In genomic region chr20:26010942-26011276, GRCh38 we compare ENCODE assay signal across 8 cellular contexts.
A peak's percentile ranks its signal among the peaks of the same experiment; 100 is the strongest.
DNase-seq lines count a peak whose midpoint lies in the region; ATAC-seq and TF ChIP-seq lines count a peak whose summit lies in the region.
"Not testable (repeated sequence)": the region's sequence is repeated elsewhere in the genome, so short reads cannot be mapped to it uniquely, and the experiment has no call there.

No MANE protein-coding gene starts in this region.

- POLR2A ChIA-PET in Caco-2 (lab: Charles Lee); T-cell (lab: Charles Lee); activated naive CD8-positive, alpha-beta T cell treated with anti-CD3 and anti-CD28 coated beads, Interleukin-2, amount 10 ng/mL, durations not matched to agents 7 days and 5 days (lab: Charles Lee): not testable (repeated sequence)

- intact Hi-C loops in Caco-2 (cut with micrococcal nuclease; ENCODE audit: unreplicated experiment); Right ventricle myocardium superior (cut with DNase I): not testable (repeated sequence)

- H3K36me3 Mint-ChIP-seq in Caco-2 (ENCODE audit: insufficient read depth, unreplicated experiment) = peaks cover 15% of the 10 kb centered on the region
- H3K36me3 Mint-ChIP-seq in T-cell; activated T-cell treated with anti-CD3 and anti-CD28 coated beads, Interleukin-2, amount 50 U/mL, for 24 hours (ENCODE audit: low read depth); activated naive CD8-positive, alpha-beta T cell treated with anti-CD3 and anti-CD28 coated beads, Interleukin-2, amount 10 ng/mL, durations not matched to agents 7 days and 5 days; naive B cell; stimulated activated naive B cell treated with anti-CD40 and anti-IgM and Interleukin-4, amounts not matched to agents 10 μg/mL and 1 μg/mL and 100 μg/mL, for 72 hours: not testable (repeated sequence)

- not testable (repeated sequence) for H3K4me3 ChIP-seq in Caco-2 (ENCODE audit: low read depth, low read length)

- CTCF ChIA-PET in Caco-2 (lab: Charles Lee); T-cell (lab: Charles Lee): not testable (repeated sequence)

- not testable (repeated sequence) for H3K27me3 Mint-ChIP-seq in Caco-2 (ENCODE audit: insufficient read depth, unreplicated experiment); T-cell; activated T-cell treated with anti-CD3 and anti-CD28 coated beads, Interleukin-2, amount 50 U/mL, for 24 hours; activated naive CD8-positive, alpha-beta T cell treated with anti-CD3 and anti-CD28 coated beads, Interleukin-2, amount 10 ng/mL, durations not matched to agents 7 days and 5 days; naive B cell; stimulated activated naive B cell treated with anti-CD40 and anti-IgM and Interleukin-4, amounts not matched to agents 10 μg/mL and 1 μg/mL and 100 μg/mL, for 72 hours

- not testable (repeated sequence) for H3K9me3 ChIP-seq in Caco-2

- H3K4me3 Mint-ChIP-seq in Caco-2 (ENCODE audit: unreplicated experiment) (peak overlapping the region; percentile 72), T-cell (peak overlapping the region; percentile 80 to 90 (median 83)), naive B cell (peak overlapping the region in 7 of 8 donors; percentile 93 to 98 (median 95))
- H3K4me3 Mint-ChIP-seq in activated T-cell treated with anti-CD3 and anti-CD28 coated beads, Interleukin-2, amount 50 U/mL, for 24 hours = peak overlapping the region; percentile 86
- peak overlapping the region; percentile 98 for H3K4me3 Mint-ChIP-seq in activated naive CD8-positive, alpha-beta T cell treated with anti-CD3 and anti-CD28 coated beads, Interleukin-2, amount 10 ng/mL, durations not matched to agents 7 days and 5 days
- H3K4me3 Mint-ChIP-seq in stimulated activated naive B cell treated with anti-CD40 and anti-IgM and Interleukin-4, amounts not matched to agents 10 μg/mL and 1 μg/mL and 100 μg/mL, for 72 hours = peak overlapping the region; percentile 89 to 94

- not testable (repeated sequence) for H3K4me1 Mint-ChIP-seq in Caco-2 (ENCODE audit: low read depth, unreplicated experiment); activated naive CD8-positive, alpha-beta T cell treated with anti-CD3 and anti-CD28 coated beads, Interleukin-2, amount 10 ng/mL, durations not matched to agents 7 days and 5 days; stimulated activated naive B cell treated with anti-CD40 and anti-IgM and Interleukin-4, amounts not matched to agents 10 μg/mL and 1 μg/mL and 100 μg/mL, for 72 hours
- H3K4me1 Mint-ChIP-seq in T-cell (peaks cover 5 to 12% (median 11%) of the 10 kb centered on the region in 3 donors), naive B cell (peaks cover 9 to 14% (median 11%) of the 10 kb centered on the region in 3 donors)
- peaks cover 11% of the 10 kb centered on the region for H3K4me1 Mint-ChIP-seq in activated T-cell treated with anti-CD3 and anti-CD28 coated beads, Interleukin-2, amount 50 U/mL, for 24 hours (ENCODE audit: low read depth)

- BruUV-seq in Caco-2 (replicated peaks; lab: Mats Ljungman, UMichigan) = not testable (repeated sequence)

- not testable (repeated sequence) for H3K27ac Mint-ChIP-seq in Caco-2 (ENCODE audit: unreplicated experiment); T-cell; activated T-cell treated with anti-CD3 and anti-CD28 coated beads, Interleukin-2, amount 50 U/mL, for 24 hours; stimulated activated naive B cell treated with anti-CD40 and anti-IgM and Interleukin-4, amounts not matched to agents 10 μg/mL and 1 μg/mL and 100 μg/mL, for 72 hours
- H3K27ac Mint-ChIP-seq in activated naive CD8-positive, alpha-beta T cell treated with anti-CD3 and anti-CD28 coated beads, Interleukin-2, amount 10 ng/mL, durations not matched to agents 7 days and 5 days = peak overlapping the region; percentile 89
- peak overlapping the region in 1 of 6 donors; percentile 95 for H3K27ac Mint-ChIP-seq in naive B cell

- TF ChIP-seq CTCF in Caco-2 (IDR thresholded peaks at IDR 0.05; ENCODE audit: insufficient read depth in 1 of 2, low read depth in 1 of 2, low read length in 1 of 2, severe bottlenecking in 1 of 2, unreplicated experiment in 1 of 2) = not testable (repeated sequence)

- not testable (repeated sequence) for H3K36me3 ChIP-seq in Caco-2 (ENCODE audit: control insufficient read depth, insufficient read depth, low read length)

- H3K27me3 ChIP-seq in Caco-2 (replicated peaks; ENCODE audit: control insufficient read depth, insufficient read depth, low read length) = not testable (repeated sequence)

- DNase-seq in Caco-2; T-cell; activated T-cell treated with anti-CD3 and anti-CD28 coated beads, Interleukin-2, amount 50 U/mL, for 24 hours; activated naive CD8-positive, alpha-beta T cell treated with anti-CD3 and anti-CD28 coated beads, Interleukin-2, amount 10 ng/mL, durations not matched to agents 7 days and 5 days; Right ventricle myocardium superior; naive B cell; stimulated activated naive B cell treated with anti-CD40 and anti-IgM and Interleukin-4, amounts not matched to agents 10 μg/mL and 1 μg/mL and 100 μg/mL, for 72 hours: not testable (repeated sequence)

- ATAC-seq in HG02798 (IDR thresholded peaks at IDR 0.05; ENCODE audit: poor library complexity, unreplicated experiment) (peak; percentile 41), Right ventricle myocardium superior (ENCODE audit: poor library complexity) (peak; percentile 41)
- ATAC-seq in T-cell (replicated peaks in 1 of 4); activated naive CD8-positive, alpha-beta T cell treated with anti-CD3 and anti-CD28 coated beads, Interleukin-2, amount 10 ng/mL, durations not matched to agents 7 days and 5 days (ENCODE audit: low read depth); naive B cell (ENCODE audit: low read depth in 2 of 2): not testable (repeated sequence)
- ATAC-seq in stimulated activated naive B cell treated with anti-CD40 and anti-IgM and Interleukin-4, amounts not matched to agents 10 μg/mL and 1 μg/mL and 100 μg/mL, for 72 hours (replicated peaks) = peak in 1 of 2 donors; percentile 43

- not testable (repeated sequence) for H3K9me3 Mint-ChIP-seq in Caco-2 (ENCODE audit: unreplicated experiment); T-cell; activated T-cell treated with anti-CD3 and anti-CD28 coated beads, Interleukin-2, amount 50 U/mL, for 24 hours; activated naive CD8-positive, alpha-beta T cell treated with anti-CD3 and anti-CD28 coated beads, Interleukin-2, amount 10 ng/mL, durations not matched to agents 7 days and 5 days; naive B cell; stimulated activated naive B cell treated with anti-CD40 and anti-IgM and Interleukin-4, amounts not matched to agents 10 μg/mL and 1 μg/mL and 100 μg/mL, for 72 hours

- not testable (repeated sequence) for H3K4me1 ChIP-seq in Caco-2
